ENCODE assay signal across 20 cellular contexts in the genomic region with DNA sequence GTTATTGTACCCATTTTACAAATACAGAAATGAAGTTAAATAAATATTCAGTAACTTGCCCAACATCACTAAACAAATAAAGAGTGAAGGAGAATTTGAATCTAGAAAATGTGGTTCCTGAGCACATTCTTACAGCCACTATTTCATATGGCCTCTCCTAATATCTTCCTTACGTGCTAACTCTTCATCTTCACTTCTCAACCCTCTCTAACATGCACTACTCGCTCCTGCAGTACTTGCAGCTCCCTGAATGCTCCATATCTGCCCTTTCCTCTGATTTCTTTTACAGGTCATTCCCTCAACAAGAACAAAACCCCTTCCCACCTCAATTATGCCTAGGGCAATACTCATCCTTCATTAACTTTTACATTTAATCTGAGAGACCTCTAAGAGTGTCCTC.
A peak's percentile ranks its signal among the peaks of the same experiment; 100 is the strongest.
DNase-seq lines count a peak whose midpoint lies in the region; ATAC-seq, FAIRE-seq and TF ChIP-seq lines count a peak whose summit lies in the region.
"Had no signal": no experiment of that assay in that cellular context is flagged by ENCODE, and none has a peak within 500 bp of the region (broad histone marks: within the 10 kb centered on the region; RNA-seq: fewer than 3 reads in every experiment).

No MANE protein-coding gene starts in this region.

- no peaks in the 10 kb centered on the region for H3K9me2 ChIP-seq in GM23338 (ENCODE audit: insufficient read depth)
- no peaks in the 10 kb centered on the region for H3K9me2 ChIP-seq in Karpas-422 (replicated peaks; ENCODE audit: insufficient read depth, low read length)

- H3K36me3 ChIP-seq in GM23338 (ENCODE audit: insufficient read depth) (no peaks in the 10 kb centered on the region), SK-N-MC (ENCODE audit: insufficient read depth, low read length) (no peaks in the 10 kb centered on the region), left lung (no peaks in the 10 kb centered on the region), HepG2 (replicated peaks in 1 of 2; ENCODE audit: control insufficient read depth in 1 of 2, insufficient read depth in 2 of 2, low read length in 2 of 2) (no peaks in the 10 kb centered on the region), Karpas-422 (ENCODE audit: insufficient read depth, low read length) (no peaks in the 10 kb centered on the region)
- H3K36me3 ChIP-seq: BE2C, HAP-1 had no signal

- peaks cover 36% of the 10 kb centered on the region for H3K4me1 Mint-ChIP-seq in GM23338
- H3K4me1 Mint-ChIP-seq: CD4-positive, CD25-positive, alpha-beta regulatory T cell had no signal

- no peak overlapping the region for H3K4me3 ChIP-seq in GM23338
- H3K4me3 ChIP-seq in SK-N-MC: no peak overlapping the region
- no peak overlapping the region for H3K4me3 ChIP-seq in left lung
- no peak overlapping the region for H3K4me3 ChIP-seq in HepG2 (replicated peaks in 1 of 3; ENCODE audit: insufficient read depth in 1 of 3, low read depth in 2 of 3, low read length in 3 of 3)
- H3K4me3 ChIP-seq in Karpas-422 (ENCODE audit: low read length): no peak overlapping the region
- H3K4me3 ChIP-seq: A549, HAP-1 had no signal

- H4K20me1 ChIP-seq in GM23338 (replicated peaks; ENCODE audit: insufficient read depth) (no peaks in the 10 kb centered on the region), HepG2 (ENCODE audit: insufficient read depth, low read length) (no peaks in the 10 kb centered on the region), Karpas-422 (ENCODE audit: insufficient read depth, low read depth, low read length) (no peaks in the 10 kb centered on the region)

- TF ChIP-seq POLR2A in HepG2 (IDR thresholded peaks at IDR 0.05; ENCODE audit: insufficient read depth in 1 of 2, low read depth in 2 of 2, low read length in 2 of 2): no peak

- CTCF ChIA-PET in HepG2 (lab: Yijun Ruan, JAX; ENCODE audit: low intra/inter-chr PET ratio, low total read pairs): no interaction called here

- peak; percentile 6 for FAIRE-seq in D721Med (lab: Jason Lieb, UNC)
- FAIRE-seq in HepG2 (lab: Jason Lieb, UNC): no peak
- FAIRE-seq: A549 had no signal

- DNase-seq in D721Med (ENCODE audit: insufficient read length, low spot score) (no peak), GM23338 (ENCODE audit: low spot score) (no peak), SK-N-MC (ENCODE audit: low read depth, low spot score) (no peak), left lung (no peak), HepG2 (ENCODE audit: low spot score) (no peak), Karpas-422 (no peak)
- DNase-seq in activated CD8-positive, alpha-beta memory T cell treated with anti-CD3 and anti-CD28 coated beads, Interleukin-2, amount 50 U/mL, for 4 hours: no peak
- DNase-seq: BE2C; CD4-positive, CD25-positive, alpha-beta regulatory T cell; DMS 273 treated with DMSO at 0.1 percent for 48 hours; GDM1; NCI-H1436; NCI-H1930; NCI-H226 had no signal

- intact Hi-C loops in left lung (cut with DNase I) (no loop called here), HepG2 (cut with micrococcal nuclease; ENCODE audit: unreplicated experiment) (no loop called here)

- H3K27ac Mint-ChIP-seq in GM23338: no peak overlapping the region
- H3K27ac Mint-ChIP-seq: T-helper 1 cell treated with Interleukin-12 subunit alpha and Interleukin-12 subunit beta and Interleukin-4 antibody, amounts not matched to agents 30 μg/mL and 1 μg/mL, for 36 hours had no signal

- H3K4me2 ChIP-seq in GM23338 (no peak overlapping the region), HepG2 (ENCODE audit: low read depth, low read length) (no peak overlapping the region), Karpas-422 (ENCODE audit: low read depth, low read length, poor library complexity, severe bottlenecking) (no peak overlapping the region)
- H3K4me2 ChIP-seq: A549, KMS-11 had no signal

- no peaks in the 10 kb centered on the region; the same call in 1 of the 3 replicates for H3K9me3 Mint-ChIP-seq in GM23338
- H3K9me3 Mint-ChIP-seq: T-helper 1 cell treated with Interleukin-12 subunit alpha and Interleukin-12 subunit beta and Interleukin-4 antibody, amounts not matched to agents 30 μg/mL and 1 μg/mL, for 36 hours had no signal

- H2AFZ ChIP-seq in GM23338 (peak overlapping the region; percentile 28; the same call in 1 of the 2 replicates), HepG2 (ENCODE audit: low read length) (no peak overlapping the region), Karpas-422 (ENCODE audit: low read length) (no peak overlapping the region)

- peaks cover 12% of the 10 kb centered on the region; the same call in 1 of the 3 replicates for H3K36me3 Mint-ChIP-seq in GM23338 (ENCODE audit: low read depth)
- H3K36me3 Mint-ChIP-seq: CD4-positive, CD25-positive, alpha-beta regulatory T cell had no signal

- H3K27me3 Mint-ChIP-seq in GM23338 (ENCODE audit: insufficient read depth, low read depth, poor library complexity): peaks cover 7% of the 10 kb centered on the region
- H3K27me3 Mint-ChIP-seq: CD4-positive, CD25-positive, alpha-beta regulatory T cell had no signal

- H3K79me2 ChIP-seq in GM23338 (replicated peaks; ENCODE audit: insufficient read depth) (no peaks in the 10 kb centered on the region), HepG2 (ENCODE audit: insufficient read depth, low read length) (no peaks in the 10 kb centered on the region), Karpas-422 (ENCODE audit: low read length) (no peaks in the 10 kb centered on the region)

- no peaks in the 10 kb centered on the region for H3F3A ChIP-seq in GM23338 (replicated peaks; ENCODE audit: low read depth)

- peaks cover 14% of the 10 kb centered on the region for H3K4me1 ChIP-seq in GM23338 (ENCODE audit: insufficient read depth)
- no peaks in the 10 kb centered on the region for H3K4me1 ChIP-seq in left lung
- H3K4me1 ChIP-seq in HepG2 (ENCODE audit: insufficient read depth, low read length): no peaks in the 10 kb centered on the region
- H3K4me1 ChIP-seq in Karpas-422 (ENCODE audit: low read length): no peaks in the 10 kb centered on the region
- H3K4me1 ChIP-seq: A549, BE2C had no signal

- TF ChIP-seq EP300 in HepG2 (IDR thresholded peaks at IDR 0.05; ENCODE audit: low read depth in 2 of 2, low read length in 2 of 2) (no peak), HepG2 (CRISPR knock-in tag; IDR thresholded peaks at IDR 0.05; ENCODE audit: borderline replicate concordance) (no peak)

- ATAC-seq in GM23338: no peak
- peak; percentile 51 for ATAC-seq in left lung
- ATAC-seq in HepG2: no peak
- ATAC-seq: A549, Right ventricle myocardium inferior had no signal

- in situ Hi-C loops in HepG2 (cut with HindIII; ENCODE audit: extremely low pct_ligation_motif_present, low pct_unique_long_range_greater_than_20kb): no loop called here

- H3K9ac ChIP-seq in SK-N-MC (ENCODE audit: insufficient read length) (no peak overlapping the region), HepG2 (ENCODE audit: insufficient read depth, low read depth, low read length) (no peak overlapping the region), Karpas-422 (ENCODE audit: low read length) (no peak overlapping the region)
- H3K9ac ChIP-seq: KMS-11 had no signal

- no peak for TF ChIP-seq RAD21 in HepG2 (CRISPR knock-in tag; IDR thresholded peaks at IDR 0.05)

- H3K4me3 Mint-ChIP-seq in GM23338: no peak overlapping the region
- H3K4me3 Mint-ChIP-seq: CD4-positive, CD25-positive, alpha-beta regulatory T cell; T-helper 1 cell treated with Interleukin-12 subunit alpha and Interleukin-12 subunit beta and Interleukin-4 antibody, amounts not matched to agents 30 μg/mL and 1 μg/mL, for 36 hours had no signal

- no peak overlapping the region for H3K27ac ChIP-seq in GM23338 (ENCODE audit: low read depth)
- 0 out of 2 replicates have a peak overlapping the region, but pooled peaks have one; percentile 9 for H3K27ac ChIP-seq in SK-N-MC
- H3K27ac ChIP-seq in left lung: no peak overlapping the region
- H3K27ac ChIP-seq in HepG2 (ENCODE audit: extremely low read length, insufficient read depth, low read length): no peak overlapping the region
- no peak overlapping the region for H3K27ac ChIP-seq in Karpas-422 (ENCODE audit: low read length)
- H3K27ac ChIP-seq: A549, HL-60, KMS-11 had no signal

- TF ChIP-seq CTCF in D721Med (IDR thresholded peaks at IDR 0.05; ENCODE audit: insufficient read depth, missing control alignments): no peak
- TF ChIP-seq CTCF in GM23338 (conservative IDR thresholded peaks at IDR 0.05; ENCODE audit: low read depth in 2 of 2): no peak
- TF ChIP-seq CTCF in left lung (IDR thresholded peaks at IDR 0.05): no peak
- TF ChIP-seq CTCF in HepG2 (CRISPR knock-in tag; IDR thresholded peaks at IDR 0.05): no peak

- H3K9me3 ChIP-seq in SK-N-MC (ENCODE audit: low read depth, low read length): no peaks in the 10 kb centered on the region
- no peaks in the 10 kb centered on the region for H3K9me3 ChIP-seq in left lung
- no peaks in the 10 kb centered on the region for H3K9me3 ChIP-seq in HepG2 (ENCODE audit: low read length)
- no peaks in the 10 kb centered on the region for H3K9me3 ChIP-seq in Karpas-422 (ENCODE audit: low read length)
- H3K9me3 ChIP-seq: A549, BE2C, HAP-1 had no signal

- POLR2A ChIA-PET in HepG2 (lab: Yijun Ruan, JAX): no interaction called here

- H3K27me3 ChIP-seq in GM23338 (ENCODE audit: insufficient read depth) (no peaks in the 10 kb centered on the region), left lung (no peaks in the 10 kb centered on the region), HepG2 (ENCODE audit: control insufficient read depth in 1 of 2, insufficient read depth in 2 of 2, low read length in 2 of 2) (no peaks in the 10 kb centered on the region), Karpas-422 (ENCODE audit: low read length) (no peaks in the 10 kb centered on the region)

- 0% methylated on average over 2 of the region's 2 CpGs for WGBS in HepG2 (ENCODE audit: low lambda C conversion rate)

- no TSS peak for BruUV-seq in HepG2 (replicated peaks; lab: Mats Ljungman, UMichigan)

TF ChIP-seq in GM23338, 12 proteins besides CTCF, POLR2A, EP300 and RAD21 (continues in another document):
- TF ChIP-seq, protein P1, sequence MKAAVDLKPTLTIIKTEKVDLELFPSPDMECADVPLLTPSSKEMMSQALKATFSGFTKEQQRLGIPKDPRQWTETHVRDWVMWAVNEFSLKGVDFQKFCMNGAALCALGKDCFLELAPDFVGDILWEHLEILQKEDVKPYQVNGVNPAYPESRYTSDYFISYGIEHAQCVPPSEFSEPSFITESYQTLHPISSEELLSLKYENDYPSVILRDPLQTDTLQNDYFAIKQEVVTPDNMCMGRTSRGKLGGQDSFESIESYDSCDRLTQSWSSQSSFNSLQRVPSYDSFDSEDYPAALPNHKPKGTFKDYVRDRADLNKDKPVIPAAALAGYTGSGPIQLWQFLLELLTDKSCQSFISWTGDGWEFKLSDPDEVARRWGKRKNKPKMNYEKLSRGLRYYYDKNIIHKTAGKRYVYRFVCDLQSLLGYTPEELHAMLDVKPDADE (IDR thresholded peaks at IDR 0.05): no peak

TF ChIP-seq in HepG2, 621 proteins besides CTCF, POLR2A, EP300 and RAD21 (continues in another document):
- no peak for TF ChIP-seq ZNF674 (CRISPR knock-in tag; IDR thresholded peaks at IDR 0.05; ENCODE audit: low read depth)
- no peak for TF ChIP-seq ZFP37 (CRISPR knock-in tag; IDR thresholded peaks at IDR 0.05; ENCODE audit: borderline replicate concordance)
- no peak for TF ChIP-seq ZNF234 (CRISPR knock-in tag; conservative IDR thresholded peaks at IDR 0.05)
- no peak for TF ChIP-seq HMG20B (CRISPR knock-in tag; conservative IDR thresholded peaks at IDR 0.05)
- no peak for TF ChIP-seq HMG20A (CRISPR knock-in tag; IDR thresholded peaks at IDR 0.05; ENCODE audit: borderline replicate concordance)
- TF ChIP-seq ZBTB1 (CRISPR knock-in tag; IDR thresholded peaks at IDR 0.05; ENCODE audit: borderline replicate concordance): no peak
